8 cellular contexts compared by ENCODE assay signal in genomic region chr19:37466277-37466797, GRCh38. TPM values are rescaled to one million over a fixed set of nuclear protein-coding genes. Genes with fewer than 3 reads are reported as not detected.
DNase-seq lines count a peak whose midpoint lies in the region; ATAC-seq, FAIRE-seq and TF ChIP-seq lines count a peak whose summit lies in the region.

No MANE protein-coding gene starts in this region.

- peak overlapping the region; percentile 53 to 85 (median 70) for H3K4me3 ChIP-seq in adrenal gland
- peak overlapping the region; percentile 81 to 91 (median 88) for H3K4me3 ChIP-seq in keratinocyte (ENCODE audit: control insufficient read depth in 2 of 3, extremely low read depth in 1 of 3, insufficient read depth in 2 of 3, low read depth in 1 of 3, low read length in 3 of 3)

- H2AFZ ChIP-seq in keratinocyte (ENCODE audit: control insufficient read depth, low read length) = peak overlapping the region; percentile 98

- no peaks in the 10 kb centered on the region for H3K27me3 Mint-ChIP-seq in T-helper 1 cell treated with Interleukin-12 subunit alpha and Interleukin-12 subunit beta and Interleukin-4 antibody, amounts not matched to agents 30 μg/mL and 1 μg/mL, for 36 hours (ENCODE audit: low read depth)

- no peak for TF ChIP-seq POLR2A in adrenal gland (IDR thresholded peaks at IDR 0.05)

- H4K20me1 ChIP-seq in keratinocyte (ENCODE audit: control insufficient read depth, extremely low read depth, insufficient read depth, low read length) = no peaks in the 10 kb centered on the region

- DNase-seq in T-helper 1 cell (no peak), adrenal gland (no peak), keratinocyte (ENCODE audit: low read depth, low spot score) (no peak), substantia nigra (lab: John Stamatoyannopoulos, UW) (peak in 2 of 49 donors; percentile 14 to 31)

- dilution Hi-C loops in keratinocyte (cut with MboI; ENCODE audit: extremely low pct_ligation_motif_present, low sequenced_read_pairs) = no loop called here

- peaks cover 28% of the 10 kb centered on the region for H3K4me1 Mint-ChIP-seq in T-helper 1 cell treated with Interleukin-12 subunit alpha and Interleukin-12 subunit beta and Interleukin-4 antibody, amounts not matched to agents 30 μg/mL and 1 μg/mL, for 36 hours (ENCODE audit: low read depth)

- peak overlapping the region; percentile 89 for H3K4me3 Mint-ChIP-seq in T-helper 1 cell treated with Interleukin-12 subunit alpha and Interleukin-12 subunit beta and Interleukin-4 antibody, amounts not matched to agents 30 μg/mL and 1 μg/mL, for 36 hours

- no peak for TF ChIP-seq CTCF in adrenal gland (IDR thresholded peaks at IDR 0.05)
- no peak for TF ChIP-seq CTCF in keratinocyte (optimal IDR thresholded peaks at IDR 0.05 in 1 of 3, IDR thresholded peaks at IDR 0.05 in 1 of 3, conservative IDR thresholded peaks at IDR 0.05 in 1 of 3; ENCODE audit: extremely low read depth in 1 of 3, insufficient read depth in 2 of 3, low read length in 3 of 3)

- H3K9me3 ChIP-seq in adrenal gland (replicated peaks in 1 of 3) (peaks cover 0 to 13% (median 0%) of the 10 kb centered on the region in 3 donors), keratinocyte (ENCODE audit: control insufficient read depth, low read depth, low read length) (no peaks in the 10 kb centered on the region)

- ATAC-seq in GM18873 (IDR thresholded peaks at IDR 0.05; ENCODE audit: low FRiP score, unreplicated experiment) (no peak), GM19455 (IDR thresholded peaks at IDR 0.05; ENCODE audit: unreplicated experiment) (no peak), HG02588 (IDR thresholded peaks at IDR 0.05; ENCODE audit: unreplicated experiment) (no peak)

- no peaks in the 10 kb centered on the region for H3K9me1 ChIP-seq in keratinocyte (ENCODE audit: control insufficient read depth, extremely low read depth, insufficient read depth, low read length)

- peaks cover 5% of the 10 kb centered on the region for H3K79me2 ChIP-seq in keratinocyte (ENCODE audit: control insufficient read depth, insufficient read depth, low read length)

- no peak for FAIRE-seq in keratinocyte (lab: Jason Lieb, UNC)

- H3K9me3 Mint-ChIP-seq in T-helper 1 cell treated with Interleukin-12 subunit alpha and Interleukin-12 subunit beta and Interleukin-4 antibody, amounts not matched to agents 30 μg/mL and 1 μg/mL, for 36 hours = peaks cover 31% of the 10 kb centered on the region

- H3K27ac ChIP-seq in adrenal gland = peak overlapping the region; percentile 70 to 97 (median 85)
- peak overlapping the region; percentile 29 for H3K27ac ChIP-seq in keratinocyte (ENCODE audit: control insufficient read depth, insufficient read depth, low read length)
- H3K27ac ChIP-seq in substantia nigra (ENCODE audit: low read depth, low read length, poor library complexity, severe bottlenecking) = peak overlapping the region; percentile 90

- H3K4me2 ChIP-seq in keratinocyte (ENCODE audit: control insufficient read depth, extremely low read depth, insufficient read depth, low read depth, low read length) = peak overlapping the region; percentile 78

- 30 to 34% (median 32%) methylated on average over 25 of the region's 25 CpGs for WGBS in adrenal gland, 4 donors

- H3K36me3 Mint-ChIP-seq in T-helper 1 cell treated with Interleukin-12 subunit alpha and Interleukin-12 subunit beta and Interleukin-4 antibody, amounts not matched to agents 30 μg/mL and 1 μg/mL, for 36 hours (ENCODE audit: low read depth) = peaks cover 37% of the 10 kb centered on the region

- peak overlapping the region; percentile 73 for H3K9ac ChIP-seq in keratinocyte (ENCODE audit: control insufficient read depth, extremely low read depth, insufficient read depth, low read length)

- peaks cover 16 to 28% of the 10 kb centered on the region in 2 donors for H3K4me1 ChIP-seq in adrenal gland (replicated peaks in 1 of 2)
- H3K4me1 ChIP-seq in keratinocyte (ENCODE audit: control insufficient read depth, extremely low read depth, insufficient read depth, low read length) = peaks cover 6% of the 10 kb centered on the region

- peaks cover 0 to 6% of the 10 kb centered on the region in 2 donors for H3K36me3 ChIP-seq in adrenal gland (replicated peaks in 1 of 2)
- peaks cover 0 to 4% of the 10 kb centered on the region in 2 experiments for H3K36me3 ChIP-seq in keratinocyte (ENCODE audit: control insufficient read depth in 2 of 2, extremely low read depth in 1 of 2, insufficient read depth in 2 of 2, low read length in 2 of 2)

- intact Hi-C loops in adrenal gland (cut with DNase I) = no loop called here

- H3K27ac Mint-ChIP-seq in T-helper 1 cell treated with Interleukin-12 subunit alpha and Interleukin-12 subunit beta and Interleukin-4 antibody, amounts not matched to agents 30 μg/mL and 1 μg/mL, for 36 hours = peak overlapping the region; percentile 92

- H3K27me3 ChIP-seq in adrenal gland = no peaks in the 10 kb centered on the region
- no peaks in the 10 kb centered on the region for H3K27me3 ChIP-seq in keratinocyte (ENCODE audit: control insufficient read depth, extremely low read depth, insufficient read depth, low read length)

RNA-seq across cellular contexts. Expression of gene ZNF569, which starts 0.9 kb away (rescaled TPM):
- total RNA-seq in adrenal gland = 10 to 100 TPM in 2 of 8 donors, 1 to 10 TPM in 6; 6.1 to 36.6 (median 8.5) TPM
- polyA plus RNA-seq in adrenal gland (10 to 100 TPM in 1 of 3 donors, 1 to 10 TPM in 2; 2.3 to 13.0 (median 4.4) TPM), keratinocyte (2.1 to 2.9 TPM (median 2.1 TPM) in 3 replicates)
- polyA plus RNA-seq in keratinocyte (2011; ENCODE audit: low read depth) = 2.4 TPM
- 1.7 and 2.9 TPM in 2 replicates for polyA plus RNA-seq in keratinocyte (2011; cell fraction: cytosol; rRNA removed)
- polyA plus RNA-seq in keratinocyte (2011; cell fraction: nucleus; rRNA removed) = 4.0 and 4.4 TPM in 2 replicates
- polyA plus RNA-seq in keratinocyte (2012; ENCODE audit: low replicate concordance) = 1.5 and 2.2 TPM in 2 replicates
- 2.7 to 5.7 TPM (median 3.0 TPM) in 3 replicates for polyA minus RNA-seq in keratinocyte
- 2.5 TPM for polyA minus RNA-seq in keratinocyte (2011; cell fraction: cytosol; rRNA and poly(A)+ RNA removed)
- 5.7 and 6.3 TPM in 2 replicates for polyA minus RNA-seq in keratinocyte (2011; cell fraction: nucleus; rRNA and poly(A)+ RNA removed)

RNA-seq across cellular contexts. Expression of gene ZNF570, which starts 2.8 kb away (rescaled TPM):
- 10 to 100 TPM in 1 of 8 donors, 1 to 10 TPM in 7; 5.1 to 11.6 (median 6.8) TPM for total RNA-seq in adrenal gland
- 1 to 10 TPM; 1.4 to 6.6 (median 2.6) TPM for polyA plus RNA-seq in adrenal gland
- 1.6 to 2.9 TPM (median 1.9 TPM) in 3 replicates for polyA plus RNA-seq in keratinocyte
- polyA plus RNA-seq in keratinocyte (2011; ENCODE audit: low read depth) = 5.7 TPM
- 1.2 and 2.1 TPM in 2 replicates for polyA plus RNA-seq in keratinocyte (2011; cell fraction: cytosol; rRNA removed)
- 2.6 and 5.2 TPM in 2 replicates for polyA plus RNA-seq in keratinocyte (2011; cell fraction: nucleus; rRNA removed)
- polyA plus RNA-seq in keratinocyte (2012; ENCODE audit: low replicate concordance) = 1.8 TPM in 2 replicates
- 1.1 to 6.2 TPM (median 4.5 TPM) in 3 replicates for polyA minus RNA-seq in keratinocyte
- polyA minus RNA-seq in keratinocyte (2011; cell fraction: cytosol; rRNA and poly(A)+ RNA removed) = 2.1 TPM
- 2.4 and 5.4 TPM in 2 replicates for polyA minus RNA-seq in keratinocyte (2011; cell fraction: nucleus; rRNA and poly(A)+ RNA removed)

RNA-seq across cellular contexts. Expression of gene ZNF793, which starts 40.4 kb away (rescaled TPM):
- total RNA-seq in adrenal gland = 10 to 100 TPM in 1 of 8 donors, 1 to 10 TPM in 7; 1.6 to 10.7 (median 5.8) TPM
- polyA plus RNA-seq in adrenal gland = 1 to 10 TPM; 3.2 to 8.4 (median 6.1) TPM
- polyA plus RNA-seq in keratinocyte = 4.3 to 6.8 TPM (median 6.1 TPM) in 3 replicates
- 2.1 TPM for polyA plus RNA-seq in keratinocyte (2011; ENCODE audit: low read depth)
- 3.3 and 3.9 TPM in 2 replicates for polyA plus RNA-seq in keratinocyte (2011; cell fraction: cytosol; rRNA removed)
- 14.4 and 16.1 TPM in 2 replicates for polyA plus RNA-seq in keratinocyte (2011; cell fraction: nucleus; rRNA removed)
- 2.9 and 3.9 TPM in 2 replicates for polyA plus RNA-seq in keratinocyte (2012; ENCODE audit: low replicate concordance)
- 1.2 to 7.7 TPM (median 7.3 TPM) in 3 replicates for polyA minus RNA-seq in keratinocyte
- polyA minus RNA-seq in keratinocyte (2011; cell fraction: cytosol; rRNA and poly(A)+ RNA removed) = 3.6 TPM
- 4.3 and 13.6 TPM in 2 replicates for polyA minus RNA-seq in keratinocyte (2011; cell fraction: nucleus; rRNA and poly(A)+ RNA removed)

Comparison
In these comparisons a context has a peak if more than half of its experiments do, and no peak if none do; other contexts are left out.
1. H3K27ac ChIP-seq: peak in every context shown above with its lines; median percentile 90 in substantia nigra; 85 in adrenal gland; 29 in keratinocyte.